In genomic region chr7:23346316-23346715, GRCh38 we compare ENCODE assay signal across 1 cellular context.
TF ChIP-seq lines count a peak whose summit lies in the region.

No MANE protein-coding gene starts in this region.

TF ChIP-seq in GM12878, 131 proteins besides CTCF, POLR2A, EP300 and RAD21 (continued from another document and continues in another):
- TF ChIP-seq ZNF592 (IDR thresholded peaks at IDR 0.05) (no peak), SREBF1 (IDR thresholded peaks at IDR 0.05; ENCODE audit: low read length) (no peak), IKZF2 (IDR thresholded peaks at IDR 0.05) (no peak), RBBP5 (conservative IDR thresholded peaks at IDR 0.05) (no peak), ZBTB40 (IDR thresholded peaks at IDR 0.05; ENCODE audit: borderline replicate concordance) (no peak), ZBTB11 (CRISPR knock-in tag; IDR thresholded peaks at IDR 0.05) (no peak), USF2 (IDR thresholded peaks at IDR 0.05; ENCODE audit: borderline replicate concordance, low read depth, low read length) (no peak), EED (IDR thresholded peaks at IDR 0.05; ENCODE audit: low read depth) (no peak), ESRRA (IDR thresholded peaks at IDR 0.05; ENCODE audit: low read length) (no peak), ZNF687 (IDR thresholded peaks at IDR 0.05) (0 out of 2 replicates have a peak, but pooled peaks have one; percentile 24), BRCA1 (IDR thresholded peaks at IDR 0.05; ENCODE audit: low read depth, low read length) (no peak), GABPA (IDR thresholded peaks at IDR 0.05; ENCODE audit: low read depth) (no peak), ELK1 (IDR thresholded peaks at IDR 0.05; ENCODE audit: low read depth, low read length) (no peak), TCF12 (IDR thresholded peaks at IDR 0.05; ENCODE audit: low read depth, low read length) (no peak), PBX3 (IDR thresholded peaks at IDR 0.05; ENCODE audit: insufficient replicate concordance, low read depth, low read length) (no peak), MEF2B (IDR thresholded peaks at IDR 0.05; ENCODE audit: partially characterized antibody, poor library complexity, severe bottlenecking) (no peak), IRF5 (IDR thresholded peaks at IDR 0.05; ENCODE audit: borderline replicate concordance) (no peak), KLF5 (IDR thresholded peaks at IDR 0.05; ENCODE audit: partially characterized antibody) (no peak), TCF3 (IDR thresholded peaks at IDR 0.05; ENCODE audit: borderline replicate concordance, insufficient read depth, low read depth, low read length) (no peak), NFIC (IDR thresholded peaks at IDR 0.05; ENCODE audit: low read depth, low read length) (0 out of 2 replicates have a peak, but pooled peaks have one; percentile 41), POLR2AphosphoS5 (IDR thresholded peaks at IDR 0.05; ENCODE audit: low read length) (no peak), NBN (IDR thresholded peaks at IDR 0.05) (no peak), CHD1 (IDR thresholded peaks at IDR 0.05; ENCODE audit: low read depth, low read length) (no peak), CHD4 (IDR thresholded peaks at IDR 0.05) (no peak), HDAC6 (IDR thresholded peaks at IDR 0.05; ENCODE audit: unreplicated experiment) (no peak), ATF2 (IDR thresholded peaks at IDR 0.05; ENCODE audit: low read length) (no peak), PAX5 (IDR thresholded peaks at IDR 0.05; ENCODE audit: borderline replicate concordance, low read depth, low read length) (no peak), BACH1 (IDR thresholded peaks at IDR 0.05; ENCODE audit: borderline replicate concordance) (no peak), CBX5 (IDR thresholded peaks at IDR 0.05; ENCODE audit: low read depth) (no peak), RFX5 (IDR thresholded peaks at IDR 0.05; ENCODE audit: low read depth, low read length) (no peak), YY1 (IDR thresholded peaks at IDR 0.05; ENCODE audit: low read depth, low read length) (no peak), ZNF24 (IDR thresholded peaks at IDR 0.05) (no peak), ETV6 (conservative IDR thresholded peaks at IDR 0.05 in 1 of 2, IDR thresholded peaks at IDR 0.05 in 1 of 2; ENCODE audit: borderline replicate concordance in 1 of 2, low read depth in 1 of 2) (peak in 1 of 2 experiments; percentile 42; a peak in 1 of 4 replicates), IRF4 (IDR thresholded peaks at IDR 0.05; ENCODE audit: low read depth, low read length) (no peak), LARP7 (IDR thresholded peaks at IDR 0.05) (no peak), FOXK2 (IDR thresholded peaks at IDR 0.05) (no peak), ZNF274 (IDR thresholded peaks at IDR 0.05; ENCODE audit: insufficient read depth, insufficient read length) (no peak), CEBPB (IDR thresholded peaks at IDR 0.05; ENCODE audit: borderline replicate concordance in 1 of 2, low read depth in 2 of 2, low read length in 2 of 2) (0 out of 4 replicates have a peak, but pooled peaks of 1 of the 2 experiments have one; percentile 65), ZNF207 (IDR thresholded peaks at IDR 0.05; ENCODE audit: borderline replicate concordance) (no peak)
